38 cellular contexts compared by ENCODE assay signal in the genomic region with DNA sequence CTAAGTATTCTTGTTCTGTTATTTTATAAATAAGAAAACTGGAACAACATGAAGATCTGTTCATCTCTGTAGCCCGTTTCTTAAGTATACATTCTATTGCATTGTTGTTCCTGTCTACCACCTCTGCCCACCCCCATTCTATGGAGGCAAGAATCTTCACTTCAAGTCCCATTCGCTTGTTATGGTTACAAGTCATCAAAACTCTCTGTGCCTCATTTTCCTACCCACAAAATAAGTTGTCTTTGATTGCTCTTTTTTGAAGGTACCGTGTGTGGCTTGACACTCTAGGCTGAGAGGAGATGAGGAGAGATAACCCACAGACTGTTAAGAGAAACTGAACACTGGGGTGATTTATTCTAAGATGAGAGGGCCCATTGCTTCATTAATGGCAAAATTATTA. TPM values are rescaled to one million over a fixed set of nuclear protein-coding genes. Genes with fewer than 3 reads are reported as not detected.
"Had no signal": no experiment of that assay in that cellular context is flagged by ENCODE, and none has a peak within 500 bp of the region (broad histone marks: within the 10 kb centered on the region; RNA-seq: fewer than 3 reads in every experiment).

No MANE protein-coding gene starts in this region.

- H3K4me3 Mint-ChIP-seq: activated B cell treated with CpG ODN at 0.5 μM for 24 hours; activated CD4-positive, alpha-beta T cell treated with anti-CD3 and anti-CD28 coated beads, Interleukin-2, amount 10 ng/mL, durations not matched to agents 24 days and 14 days; activated naive CD8-positive, alpha-beta T cell treated with anti-CD3 and anti-CD28 coated beads, Interleukin-2, amount 10 ng/mL, durations not matched to agents 7 days and 5 days; activated T-cell treated with anti-CD3 and anti-CD28 coated beads, Interleukin-2, amount 50 U/mL, for 4 hours; activated T-helper 17 cell treated with anti-CD3 and anti-CD28 coated beads, Interleukin-2, amount 50 U/mL, for 72 hours; brain; T-cell; T-helper 17 cell had no signal

- H3K4me3 ChIP-seq: MG63, Peyer's patch had no signal

- H3K36me3 ChIP-seq: MG63, Peyer's patch had no signal

- H3K9me3 ChIP-seq: MG63, Peyer's patch had no signal

- ATAC-seq: activated T-cell treated with anti-CD3 and anti-CD28 coated beads, Interleukin-2, amount 50 U/mL, for 4 hours; activated T-helper 17 cell treated with anti-CD3 and anti-CD28 coated beads, Interleukin-2, amount 50 U/mL, for 72 hours; PC-3; SK-N-SH treated with all-trans-retinoic acid at 6 μM for 48 hours; T-helper 17 cell had no signal

- H3K27ac ChIP-seq: Peyer's patch, VCaP had no signal

- H3K27me3 ChIP-seq: MG63, Peyer's patch had no signal

- H3K9me3 Mint-ChIP-seq: activated B cell treated with CpG ODN at 0.5 μM for 24 hours; activated CD4-positive, alpha-beta T cell treated with anti-CD3 and anti-CD28 coated beads, Interleukin-2, amount 10 ng/mL, durations not matched to agents 24 days and 14 days; activated naive CD8-positive, alpha-beta T cell treated with anti-CD3 and anti-CD28 coated beads, Interleukin-2, amount 10 ng/mL, durations not matched to agents 7 days and 5 days; activated T-cell treated with anti-CD3 and anti-CD28 coated beads, Interleukin-2, amount 50 U/mL, for 4 hours; activated T-helper 17 cell treated with anti-CD3 and anti-CD28 coated beads, Interleukin-2, amount 50 U/mL, for 72 hours; brain; T-cell had no signal

- DNase-seq: activated B cell treated with CpG ODN at 0.5 μM for 24 hours; activated CD4-positive, alpha-beta T cell treated with anti-CD3 and anti-CD28 coated beads, Interleukin-2, amount 50 U/mL, for 4 hours; activated CD4-positive, CD25-positive, alpha-beta regulatory T cell treated with anti-CD3 and anti-CD28 coated beads, Interleukin-2, amount 50 U/mL, for 72 hours; activated CD8-positive, alpha-beta memory T cell treated with anti-CD3 and anti-CD28 coated beads, Interleukin-2, amount 50 U/mL, for 4 hours; activated effector memory CD4-positive, alpha-beta T cell treated with anti-CD3 and anti-CD28 coated beads, Interleukin-2, amount 50 U/mL, for 16 hours; activated naive CD4-positive, alpha-beta T cell; activated naive CD4-positive, alpha-beta T cell treated with anti-CD3 and anti-CD28 coated beads, Interleukin-2, amount 50 U/mL, for 16 hours; activated naive CD8-positive, alpha-beta T cell treated with anti-CD3 and anti-CD28 coated beads, Interleukin-2, amount 10 ng/mL, durations not matched to agents 7 days and 5 days; activated T-cell treated with anti-CD3 and anti-CD28 coated beads for 4 hours; activated T-cell treated with anti-CD3 and anti-CD28 coated beads, Interleukin-2, amount 50 U/mL, for 4 hours; anterior cingulate cortex; caudate nucleus; cerebellar nuclear complex; Karpas-422; KBM-7; MG63; NCI-H1048; NCI-H1105 treated with DMSO at 0.1 percent for 48 hours; NCI-H1436; NCI-H1694; NCI-H1930; NCI-H2081 treated with DMSO at 0.1 percent for 48 hours; NCI-H226; NCI-H446 treated with DMSO at 0.1 percent for 48 hours; NCI-H524; NCI-H69; NCI-H82; PC-3; Peyer's patch; RPMI8226; SHP77 treated with DMSO at 0.1 percent for 48 hours; T-cell; T-helper 17 cell had no signal

- H3K27ac Mint-ChIP-seq: activated B cell treated with CpG ODN at 0.5 μM for 24 hours; activated CD4-positive, alpha-beta T cell treated with anti-CD3 and anti-CD28 coated beads, Interleukin-2, amount 10 ng/mL, durations not matched to agents 24 days and 14 days; activated naive CD8-positive, alpha-beta T cell treated with anti-CD3 and anti-CD28 coated beads, Interleukin-2, amount 10 ng/mL, durations not matched to agents 7 days and 5 days; activated T-helper 17 cell treated with anti-CD3 and anti-CD28 coated beads, Interleukin-2, amount 50 U/mL, for 72 hours; brain; T-helper 17 cell had no signal

- H3K36me3 Mint-ChIP-seq: activated naive CD8-positive, alpha-beta T cell treated with anti-CD3 and anti-CD28 coated beads, Interleukin-2, amount 10 ng/mL, durations not matched to agents 7 days and 5 days; brain; T-cell had no signal

RNA-seq across cellular contexts. Expression of gene EVA1A, which starts 2.9 kb away (rescaled TPM):
- total RNA-seq: activated B cell treated with CpG ODN at 0.5 μM for 24 hours; activated CD4-positive, alpha-beta T cell treated with anti-CD3 and anti-CD28 coated beads, Interleukin-2, amount 10 ng/mL, durations not matched to agents 24 days and 14 days; activated naive CD8-positive, alpha-beta T cell treated with anti-CD3 and anti-CD28 coated beads, Interleukin-2, amount 10 ng/mL, durations not matched to agents 7 days and 5 days; activated T-helper 17 cell treated with anti-CD3 and anti-CD28 coated beads, Interleukin-2, amount 50 U/mL, for 72 hours; T-helper 17 cell had no signal
